ENCODE assay signal across 26 cellular contexts in the genomic region with DNA sequence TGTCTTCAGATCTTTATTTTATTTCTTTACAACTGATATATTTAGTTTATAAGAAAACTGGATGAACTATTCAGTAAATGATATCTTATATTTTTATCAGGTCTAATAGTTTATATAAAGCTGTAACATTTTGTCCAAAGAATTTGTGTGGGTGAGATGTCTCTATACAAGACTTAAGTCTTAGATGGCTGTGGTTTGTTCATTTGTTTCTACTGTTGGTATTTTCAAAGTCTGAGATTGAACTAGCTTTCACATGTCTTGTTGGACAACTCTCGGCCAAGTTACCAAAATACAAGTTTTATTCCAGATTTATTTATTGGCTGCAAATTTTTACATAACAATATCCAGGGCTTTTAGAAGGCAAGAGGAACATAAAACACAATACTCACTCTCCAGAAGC.
"Had no signal": no experiment of that assay in that cellular context is flagged by ENCODE, and none has a peak within 500 bp of the region (broad histone marks: within the 10 kb centered on the region; RNA-seq: fewer than 3 reads in every experiment).

No MANE protein-coding gene starts in this region.

- H3K36me3 Mint-ChIP-seq: naive thymus-derived CD4-positive, alpha-beta T cell; stimulated activated naive B cell treated with anti-CD40 and anti-IgM and Interleukin-4, amounts not matched to agents 10 μg/mL and 1 μg/mL and 100 μg/mL, for 72 hours had no signal

- H3K27me3 ChIP-seq: esophagus squamous epithelium, gastrocnemius medialis, left lung, neural progenitor cell, right atrium auricular region, sigmoid colon, spleen, tibial nerve, upper lobe of left lung had no signal

- FAIRE-seq: endometrium, kidney, urothelium cell line had no signal

- H3K36me3 ChIP-seq: esophagus squamous epithelium, gastrocnemius medialis, left lung, prostate gland, right atrium auricular region, sigmoid colon, spleen, thoracic aorta, tibial nerve, upper lobe of left lung had no signal

- H3K4me1 Mint-ChIP-seq: naive thymus-derived CD4-positive, alpha-beta T cell; stimulated activated naive B cell treated with anti-CD40 and anti-IgM and Interleukin-4, amounts not matched to agents 10 μg/mL and 1 μg/mL and 100 μg/mL, for 72 hours had no signal

- H3K4me3 ChIP-seq: esophagus squamous epithelium, gastrocnemius medialis, left lung, neural progenitor cell, prostate gland, right atrium auricular region, sigmoid colon, skin epidermis, spleen, thoracic aorta, tibial nerve, upper lobe of left lung had no signal

- H2AFZ ChIP-seq: parathyroid adenoma had no signal

- H3K9me3 ChIP-seq: esophagus squamous epithelium, gastrocnemius medialis, left lung, prostate gland, right atrium auricular region, sigmoid colon, thoracic aorta, tibial nerve, upper lobe of left lung had no signal

- H3K27ac ChIP-seq: esophagus squamous epithelium, gastrocnemius medialis, left lung, neural progenitor cell, parathyroid adenoma, prostate gland, right atrium auricular region, sigmoid colon, skin epidermis, spleen, thoracic aorta, tibial nerve, upper lobe of left lung had no signal

- H3K4me2 ChIP-seq: neural progenitor cell had no signal

- ATAC-seq: effector memory CD8-positive, alpha-beta T cell; gastrocnemius medialis; left lung; naive thymus-derived CD4-positive, alpha-beta T cell; stimulated activated naive B cell treated with anti-CD40 and anti-IgM and Interleukin-4, amounts not matched to agents 10 μg/mL and 1 μg/mL and 100 μg/mL, for 72 hours had no signal

- H3K9ac ChIP-seq: neural progenitor cell, parathyroid adenoma had no signal

- H3K27me3 Mint-ChIP-seq: effector memory CD8-positive, alpha-beta T cell; naive thymus-derived CD4-positive, alpha-beta T cell; stimulated activated naive B cell treated with anti-CD40 and anti-IgM and Interleukin-4, amounts not matched to agents 10 μg/mL and 1 μg/mL and 100 μg/mL, for 72 hours; stimulated activated naive CD8-positive, alpha-beta T cell treated with anti-CD3 and anti-CD28 coated beads, Interleukin-15, Interleukin-2, amounts not matched to agents 100 ng/mL and 50 ng/mL, for 24 hours had no signal

- H3K4me3 Mint-ChIP-seq: effector memory CD8-positive, alpha-beta T cell; naive thymus-derived CD4-positive, alpha-beta T cell; nephron; neural progenitor cell; stimulated activated naive B cell treated with anti-CD40 and anti-IgM and Interleukin-4, amounts not matched to agents 10 μg/mL and 1 μg/mL and 100 μg/mL, for 72 hours; stimulated activated naive CD8-positive, alpha-beta T cell treated with anti-CD3 and anti-CD28 coated beads, Interleukin-15, Interleukin-2, amounts not matched to agents 100 ng/mL and 50 ng/mL, for 24 hours had no signal

- DNase-seq: cortex of kidney; effector memory CD8-positive, alpha-beta T cell; erythroblast; esophagus squamous epithelium; gastrocnemius medialis; head of caudate nucleus; kidney; left lung; mesendoderm; midbrain; naive thymus-derived CD4-positive, alpha-beta T cell; sigmoid colon; spleen; stimulated activated naive B cell treated with anti-CD40 and anti-IgM and Interleukin-4, amounts not matched to agents 10 μg/mL and 1 μg/mL and 100 μg/mL, for 72 hours; upper lobe of left lung had no signal

- H3K79me2 ChIP-seq: parathyroid adenoma had no signal

- H3K27ac Mint-ChIP-seq: effector memory CD8-positive, alpha-beta T cell; naive thymus-derived CD4-positive, alpha-beta T cell; nephron; stimulated activated naive B cell treated with anti-CD40 and anti-IgM and Interleukin-4, amounts not matched to agents 10 μg/mL and 1 μg/mL and 100 μg/mL, for 72 hours; stimulated activated naive CD8-positive, alpha-beta T cell treated with anti-CD3 and anti-CD28 coated beads, Interleukin-15, Interleukin-2, amounts not matched to agents 100 ng/mL and 50 ng/mL, for 24 hours had no signal

- H3K4me1 ChIP-seq: esophagus squamous epithelium, gastrocnemius medialis, left lung, parathyroid adenoma, prostate gland, right atrium auricular region, sigmoid colon, spleen, upper lobe of left lung had no signal

- H3K9me3 Mint-ChIP-seq: nephron; stimulated activated naive B cell treated with anti-CD40 and anti-IgM and Interleukin-4, amounts not matched to agents 10 μg/mL and 1 μg/mL and 100 μg/mL, for 72 hours; stimulated activated naive CD8-positive, alpha-beta T cell treated with anti-CD3 and anti-CD28 coated beads, Interleukin-15, Interleukin-2, amounts not matched to agents 100 ng/mL and 50 ng/mL, for 24 hours had no signal
